Comparison of ENCODE assay signal across 9 cellular contexts in the genomic region with DNA sequence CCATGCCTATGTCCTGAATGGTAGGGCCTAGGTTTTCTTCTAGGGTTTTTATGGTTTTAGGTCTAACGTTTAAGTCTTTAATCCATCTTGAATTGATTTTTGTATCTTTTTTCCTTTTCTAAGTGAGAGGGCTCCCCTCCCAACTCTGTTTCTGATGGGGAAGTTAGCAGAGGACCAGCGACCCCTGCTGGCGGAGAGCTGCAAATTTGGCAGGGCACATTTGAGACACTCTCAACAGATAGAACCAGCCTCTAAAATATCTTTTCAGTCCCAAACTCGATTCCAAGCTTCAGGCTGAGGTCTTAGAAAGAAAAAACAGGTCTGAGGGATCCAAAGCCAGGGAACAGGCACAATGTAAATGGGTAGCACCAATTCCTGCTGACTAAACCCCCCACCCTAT. TPM values are rescaled to one million over a fixed set of nuclear protein-coding genes. Genes with fewer than 3 reads are reported as not detected.
DNase-seq lines count a peak whose midpoint lies in the region; ATAC-seq and TF ChIP-seq lines count a peak whose summit lies in the region.
"Had no signal": no experiment of that assay in that cellular context is flagged by ENCODE, and none has a peak within 500 bp of the region (broad histone marks: within the 10 kb centered on the region; RNA-seq: fewer than 3 reads in every experiment).

No MANE protein-coding gene starts in this region.

- no peak overlapping the region for H2AFZ ChIP-seq in Loucy (ENCODE audit: low read length)

- intact Hi-C loops in Caco-2 (cut with micrococcal nuclease; ENCODE audit: unreplicated experiment), result no loop called here
- intact Hi-C loops in activated naive CD4-positive, alpha-beta T cell treated with anti-CD3 and anti-CD28 coated beads for 36 hours (cut with micrococcal nuclease), result loop anchor here (10.0 kb wide), 1 partner anchor 153 kb away; a partner anchor contains a TSS

- no peak for ATAC-seq in naive thymus-derived CD8-positive, alpha-beta T cell

- POLR2A ChIA-PET in Caco-2 (lab: Charles Lee), result no interaction called here
- POLR2A ChIA-PET in naive thymus-derived CD8-positive, alpha-beta T cell (lab: Charles Lee), result no interaction called here

- no peaks in the 10 kb centered on the region for H3K9me2 ChIP-seq in Loucy (replicated peaks; ENCODE audit: low read depth, low read length)

- CTCF ChIA-PET in Caco-2 (lab: Charles Lee), result interaction anchor here (0.6 kb wide), 1 partner anchor 1737 kb away, joined by 3 read pairs; no protein-coding TSS in a partner anchor
- CTCF ChIA-PET in activated naive CD4-positive, alpha-beta T cell treated with anti-CD3 and anti-CD28 coated beads for 36 hours (lab: Charles Lee), result interaction anchor here (1.0 kb wide), 1 partner anchor 13 kb away, joined by 5 read pairs; no protein-coding TSS in a partner anchor

- peaks cover 6% of the 10 kb centered on the region for H3K4me1 Mint-ChIP-seq in Caco-2 (ENCODE audit: low read depth, unreplicated experiment)
- peaks cover 3% of the 10 kb centered on the region for H3K4me1 Mint-ChIP-seq in activated naive CD4-positive, alpha-beta T cell treated with anti-CD3 and anti-CD28 coated beads for 36 hours (ENCODE audit: low read depth)
- H3K4me1 Mint-ChIP-seq in naive thymus-derived CD8-positive, alpha-beta T cell, result peaks cover 3 to 18% (median 9%) of the 10 kb centered on the region in 4 donors

- H3F3A ChIP-seq in Loucy (ENCODE audit: low read depth), result no peaks in the 10 kb centered on the region

- TF ChIP-seq CTCF in Caco-2 (IDR thresholded peaks at IDR 0.05; ENCODE audit: insufficient read depth in 1 of 2, low read depth in 1 of 2, low read length in 1 of 2, severe bottlenecking in 1 of 2, unreplicated experiment in 1 of 2), result peak; percentile 37 to 56
- peak; percentile 42 for TF ChIP-seq CTCF in Loucy (conservative IDR thresholded peaks at IDR 0.05; ENCODE audit: low read length)

- no peak overlapping the region for H3K4me2 ChIP-seq in Loucy (ENCODE audit: low read depth, low read length, poor library complexity, severe bottlenecking)

- DNase-seq in Caco-2, result peak in 1 of 2 experiments; percentile 31
- DNase-seq in activated naive CD4-positive, alpha-beta T cell treated with anti-CD3 and anti-CD28 coated beads for 36 hours, result peak; percentile 77
- DNase-seq in naive thymus-derived CD8-positive, alpha-beta T cell, result peak in 6 of 10 donors; percentile 27 to 62 (median 38)
- no peak for DNase-seq in COR-L47 (lab: John Stamatoyannopoulos, UW)
- no peak for DNase-seq in NCI-H774 (lab: John Stamatoyannopoulos, UW)
- no peak for DNase-seq in retina
- no peak for DNase-seq in NCI-H1436 treated with DMSO at 0.1 percent for 48 hours (lab: John Stamatoyannopoulos, UW)

- no peaks in the 10 kb centered on the region for H3K27me3 Mint-ChIP-seq in Caco-2 (ENCODE audit: insufficient read depth, unreplicated experiment)
- H3K27me3 Mint-ChIP-seq in activated naive CD4-positive, alpha-beta T cell treated with anti-CD3 and anti-CD28 coated beads for 36 hours (ENCODE audit: low read depth), result no peaks in the 10 kb centered on the region
- H3K27me3 Mint-ChIP-seq in naive thymus-derived CD8-positive, alpha-beta T cell, result peaks cover 2 to 13% (median 5%) of the 10 kb centered on the region in 5 donors

- H3K9me3 ChIP-seq in Caco-2 (peaks cover 12% of the 10 kb centered on the region), Loucy (ENCODE audit: insufficient read depth, low read depth, low read length) (no peaks in the 10 kb centered on the region; the same call in 1 of the 2 replicates)

- H3K36me3 ChIP-seq in Caco-2 (ENCODE audit: control insufficient read depth, insufficient read depth, low read length) (no peaks in the 10 kb centered on the region; the same call in 1 of the 2 replicates), Loucy (ENCODE audit: insufficient read depth, low read length) (no peaks in the 10 kb centered on the region)

- no peak overlapping the region for H3K9ac ChIP-seq in Loucy (ENCODE audit: low read depth, low read length, poor library complexity, severe bottlenecking)

- H3K4me1 ChIP-seq in Caco-2, result peaks cover 8% of the 10 kb centered on the region
- no peaks in the 10 kb centered on the region for H3K4me1 ChIP-seq in Loucy (ENCODE audit: insufficient read depth, low read length, poor library complexity, severe bottlenecking)

- peaks cover 18% of the 10 kb centered on the region for H3K9me3 Mint-ChIP-seq in Caco-2 (ENCODE audit: unreplicated experiment)
- peaks cover 7% of the 10 kb centered on the region for H3K9me3 Mint-ChIP-seq in activated naive CD4-positive, alpha-beta T cell treated with anti-CD3 and anti-CD28 coated beads for 36 hours
- H3K9me3 Mint-ChIP-seq in naive thymus-derived CD8-positive, alpha-beta T cell, result peaks cover 0 to 8% (median 4%) of the 10 kb centered on the region in 9 donors

- no peak overlapping the region for H3K27ac Mint-ChIP-seq in Caco-2 (ENCODE audit: unreplicated experiment)
- no peak overlapping the region for H3K27ac Mint-ChIP-seq in activated naive CD4-positive, alpha-beta T cell treated with anti-CD3 and anti-CD28 coated beads for 36 hours
- H3K27ac Mint-ChIP-seq in naive thymus-derived CD8-positive, alpha-beta T cell, result peak overlapping the region in 1 of 10 donors; percentile 19

- BruUV-seq in Caco-2 (replicated peaks; lab: Mats Ljungman, UMichigan), result no TSS peak

- H3K27me3 ChIP-seq in Caco-2 (replicated peaks; ENCODE audit: control insufficient read depth, insufficient read depth, low read length) (no peaks in the 10 kb centered on the region), Loucy (ENCODE audit: insufficient read depth, low read length, poor library complexity, severe bottlenecking) (no peaks in the 10 kb centered on the region)

- H3K4me3 ChIP-seq in Caco-2 (ENCODE audit: low read depth, low read length), result no peak overlapping the region
- no peak overlapping the region for H3K4me3 ChIP-seq in Loucy (ENCODE audit: low read length, poor library complexity, severe bottlenecking)

- H3K4me3 Mint-ChIP-seq in Caco-2 (ENCODE audit: unreplicated experiment), result no peak overlapping the region
- H3K4me3 Mint-ChIP-seq in activated naive CD4-positive, alpha-beta T cell treated with anti-CD3 and anti-CD28 coated beads for 36 hours, result no peak overlapping the region
- peak overlapping the region in 1 of 10 donors; percentile 34 for H3K4me3 Mint-ChIP-seq in naive thymus-derived CD8-positive, alpha-beta T cell

- H3K79me2 ChIP-seq in Loucy (ENCODE audit: insufficient read depth, low read length), result no peaks in the 10 kb centered on the region

- H4K20me1 ChIP-seq in Loucy (ENCODE audit: insufficient read depth, low read length, poor library complexity, severe bottlenecking), result no peaks in the 10 kb centered on the region

- peaks cover 2% of the 10 kb centered on the region for H3K36me3 Mint-ChIP-seq in Caco-2 (ENCODE audit: insufficient read depth, unreplicated experiment)
- no peaks in the 10 kb centered on the region for H3K36me3 Mint-ChIP-seq in activated naive CD4-positive, alpha-beta T cell treated with anti-CD3 and anti-CD28 coated beads for 36 hours (ENCODE audit: low read depth)
- peaks cover 0 to 10% (median 7%) of the 10 kb centered on the region in 3 donors for H3K36me3 Mint-ChIP-seq in naive thymus-derived CD8-positive, alpha-beta T cell

RNA-seq across cellular contexts. Expression of a gene that starts 32.5 kb away (rescaled TPM):
- 4.5 and 4.7 TPM in 2 replicates for total RNA-seq in Caco-2 (2022)
- total RNA-seq in activated naive CD4-positive, alpha-beta T cell treated with anti-CD3 and anti-CD28 coated beads for 36 hours, result 1 to 10 TPM; 2.5 to 2.8 TPM
- total RNA-seq in naive thymus-derived CD8-positive, alpha-beta T cell, result under 1 TPM; 0.88 to 0.91 TPM
- under 1 TPM; 0.06 to 0.32 (median 0.08) TPM for polyA plus RNA-seq in naive thymus-derived CD8-positive, alpha-beta T cell

RNA-seq across cellular contexts. Expression of a gene that starts 52.2 kb away (rescaled TPM):
- total RNA-seq in Caco-2 (2022), result not detected in 2 replicates
- not detected for total RNA-seq in activated naive CD4-positive, alpha-beta T cell treated with anti-CD3 and anti-CD28 coated beads for 36 hours
- total RNA-seq in naive thymus-derived CD8-positive, alpha-beta T cell, result not detected
- polyA plus RNA-seq in naive thymus-derived CD8-positive, alpha-beta T cell, result not detected
- total RNA-seq: frontal cortex had no signal

Comparison
In these comparisons a context has a peak if more than half of its experiments do, and no peak if none do; other contexts are left out.
1. DNase-seq: peak in activated naive CD4-positive, alpha-beta T cell treated with anti-CD3 and anti-CD28 coated beads for 36 hours (single experiment) and naive thymus-derived CD8-positive, alpha-beta T cell (6 of 10); none in COR-L47 (single experiment), NCI-H774 (single experiment), retina (single experiment) and NCI-H1436 treated with DMSO at 0.1 percent for 48 hours (single experiment).